Comparison of ENCODE assay signal across 1 cellular context in the genomic region with DNA sequence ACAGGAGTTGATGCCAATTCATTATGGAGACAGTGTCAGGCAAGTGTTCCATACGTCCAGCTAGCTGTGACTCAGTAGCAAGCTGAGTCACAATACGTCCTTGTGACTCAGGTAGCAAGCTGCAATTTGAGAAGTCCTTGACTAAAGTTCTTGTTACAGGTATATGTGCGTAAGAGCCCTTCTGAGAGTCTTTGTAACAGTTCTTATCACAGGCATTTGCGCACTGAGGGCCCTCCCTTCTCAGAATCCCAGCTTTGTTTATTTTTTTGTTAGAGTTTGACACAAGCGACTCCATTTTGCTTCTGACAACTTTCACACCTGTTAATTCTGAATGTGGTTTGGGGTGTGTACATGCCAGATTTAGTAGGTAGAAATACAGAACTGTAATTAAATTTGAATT.
TF ChIP-seq lines count a peak whose summit lies in the region.

No MANE protein-coding gene starts in this region.

TF ChIP-seq in IMR-90, 13 proteins besides CTCF, POLR2A, EP300 and RAD21 (continued from another document):
- TF ChIP-seq BHLHE40 (IDR thresholded peaks at IDR 0.05; ENCODE audit: low read depth, low read length), result no peak
- TF ChIP-seq MXI1 (IDR thresholded peaks at IDR 0.05; ENCODE audit: borderline replicate concordance, low read depth, low read length), result no peak
- TF ChIP-seq, protein P1, sequence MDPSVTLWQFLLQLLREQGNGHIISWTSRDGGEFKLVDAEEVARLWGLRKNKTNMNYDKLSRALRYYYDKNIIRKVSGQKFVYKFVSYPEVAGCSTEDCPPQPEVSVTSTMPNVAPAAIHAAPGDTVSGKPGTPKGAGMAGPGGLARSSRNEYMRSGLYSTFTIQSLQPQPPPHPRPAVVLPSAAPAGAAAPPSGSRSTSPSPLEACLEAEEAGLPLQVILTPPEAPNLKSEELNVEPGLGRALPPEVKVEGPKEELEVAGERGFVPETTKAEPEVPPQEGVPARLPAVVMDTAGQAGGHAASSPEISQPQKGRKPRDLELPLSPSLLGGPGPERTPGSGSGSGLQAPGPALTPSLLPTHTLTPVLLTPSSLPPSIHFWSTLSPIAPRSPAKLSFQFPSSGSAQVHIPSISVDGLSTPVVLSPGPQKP (IDR thresholded peaks at IDR 0.05; ENCODE audit: borderline replicate concordance, low read depth, low read length), result no peak
- no peak for TF ChIP-seq CHD1 (IDR thresholded peaks at IDR 0.05; ENCODE audit: low read depth, low read length)
- TF ChIP-seq, protein P2, sequence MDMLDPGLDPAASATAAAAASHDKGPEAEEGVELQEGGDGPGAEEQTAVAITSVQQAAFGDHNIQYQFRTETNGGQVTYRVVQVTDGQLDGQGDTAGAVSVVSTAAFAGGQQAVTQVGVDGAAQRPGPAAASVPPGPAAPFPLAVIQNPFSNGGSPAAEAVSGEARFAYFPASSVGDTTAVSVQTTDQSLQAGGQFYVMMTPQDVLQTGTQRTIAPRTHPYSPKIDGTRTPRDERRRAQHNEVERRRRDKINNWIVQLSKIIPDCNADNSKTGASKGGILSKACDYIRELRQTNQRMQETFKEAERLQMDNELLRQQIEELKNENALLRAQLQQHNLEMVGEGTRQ (IDR thresholded peaks at IDR 0.05; ENCODE audit: low read depth, low read length), result no peak
- TF ChIP-seq MAFK (IDR thresholded peaks at IDR 0.05; ENCODE audit: low read depth, low read length), result no peak
